In genomic region chr1:94327001-94327685, GRCh38 we compare ENCODE assay signal across 10 cellular contexts.
DNase-seq lines count a peak whose midpoint lies in the region; ATAC-seq and TF ChIP-seq lines count a peak whose summit lies in the region.
"Had no signal": no experiment of that assay in that cellular context is flagged by ENCODE, and none has a peak within 500 bp of the region (broad histone marks: within the 10 kb centered on the region; RNA-seq: fewer than 3 reads in every experiment).

No MANE protein-coding gene starts in this region.

- intact Hi-C loops in gastrocnemius medialis (cut with DNase I; ENCODE audit: low total_unique reads) = loop anchor here (10.0 kb wide), 1 partner anchor 132 kb away; no protein-coding TSS in a partner anchor

- in situ Hi-C loops in astrocyte of the spinal cord (cut with HindIII; ENCODE audit: low sequenced_read_pairs) (no loop called here), gastrocnemius medialis (cut with MboI; ENCODE audit: low sequenced_read_pairs in 4 of 4) (loop anchor here in 1 of 4 donors (10.0 kb wide), 1 partner anchor 72 kb away; no protein-coding TSS in a partner anchor)

- H3K27me3 ChIP-seq in H7 (ENCODE audit: control insufficient read depth, insufficient read depth, low read length) = no peaks in the 10 kb centered on the region
- no peaks in the 10 kb centered on the region for H3K27me3 ChIP-seq in gastrocnemius medialis
- no peaks in the 10 kb centered on the region for H3K27me3 ChIP-seq in MG63

- H3K9me3 ChIP-seq in gastrocnemius medialis (no peaks in the 10 kb centered on the region), MG63 (no peaks in the 10 kb centered on the region)

- peak; percentile 34 for DNase-seq in H7
- DNase-seq in astrocyte of the spinal cord (ENCODE audit: low read depth, low spot score) = peak; percentile 61
- DNase-seq in iPS DF 4.7 (ENCODE audit: extremely low read depth, low spot score) = peak; percentile 38
- peak in 1 of 2 donors; percentile 32 for DNase-seq in gastrocnemius medialis
- DNase-seq in MG63 = no peak
- DNase-seq in DMS 273 treated with DMSO at 0.1 percent for 48 hours (lab: John Stamatoyannopoulos, UW) = no peak
- DNase-seq: activated gamma-delta T cell treated with Interleukin-2 at 50 U/mL for 16 hours; stimulated activated naive CD4-positive, alpha-beta T cell treated with Interleukin-2 at 50 U/mL for 16 hours had no signal

- ATAC-seq in gastrocnemius medialis (peak in 1 of 2 donors; percentile 34), GM21529 (IDR thresholded peaks at IDR 0.05; ENCODE audit: unreplicated experiment) (no peak), HG03565 (IDR thresholded peaks at IDR 0.05; ENCODE audit: unreplicated experiment) (no peak)

- peak overlapping the region; percentile 40 to 66 (median 60) for H3K27ac ChIP-seq in gastrocnemius medialis

- H3K36me3 ChIP-seq in H7 (replicated peaks; ENCODE audit: control insufficient read depth, insufficient read depth, low read length) (no peaks in the 10 kb centered on the region), gastrocnemius medialis (no peaks in the 10 kb centered on the region), MG63 (no peaks in the 10 kb centered on the region)

- peaks cover 29 to 38% of the 10 kb centered on the region in 2 donors for H3K4me1 ChIP-seq in gastrocnemius medialis

- no peak for TF ChIP-seq POLR2A in gastrocnemius medialis (IDR thresholded peaks at IDR 0.05)

- H3K4me3 ChIP-seq in H7 (ENCODE audit: insufficient read depth, low read depth, low read length) (no peak overlapping the region), astrocyte of the spinal cord (ENCODE audit: low read depth, low read length) (no peak overlapping the region), gastrocnemius medialis (peak overlapping the region in 2 of 4 donors; percentile 3 to 10), MG63 (no peak overlapping the region)

- no peak for TF ChIP-seq CTCF in astrocyte of the spinal cord (IDR thresholded peaks at IDR 0.05; ENCODE audit: low read depth, low read length)
- TF ChIP-seq CTCF in gastrocnemius medialis (IDR thresholded peaks at IDR 0.05 in 4 of 5, conservative IDR thresholded peaks at IDR 0.05 in 1 of 5) = no peak

Comparison
In these comparisons a context has a peak if more than half of its experiments do, and no peak if none do; other contexts are left out.
1. DNase-seq: peak in H7 (single experiment), astrocyte of the spinal cord (single experiment) and iPS DF 4.7 (single experiment); none in MG63 (single experiment) and DMS 273 treated with DMSO at 0.1 percent for 48 hours (single experiment).